Comparison of ENCODE assay signal across 15 cellular contexts in genomic region chr10:132457328-132458070, GRCh38.
DNase-seq lines count a peak whose midpoint lies in the region; ATAC-seq, FAIRE-seq and TF ChIP-seq lines count a peak whose summit lies in the region.
"Had no signal": no experiment of that assay in that cellular context is flagged by ENCODE, and none has a peak within 500 bp of the region (broad histone marks: within the 10 kb centered on the region; RNA-seq: fewer than 3 reads in every experiment).

No MANE protein-coding gene starts in this region.

- ATAC-seq in Right ventricle myocardium superior (ENCODE audit: poor library complexity) (no peak), HG02678 (IDR thresholded peaks at IDR 0.05; ENCODE audit: unreplicated experiment) (no peak)

- FAIRE-seq in frontal cortex (lab: Jason Lieb, UNC), result no peak
- FAIRE-seq: RCC 7860 had no signal

- H3K9me3 Mint-ChIP-seq in endodermal cell, result no peaks in the 10 kb centered on the region
- H3K9me3 Mint-ChIP-seq: activated B cell treated with CpG ODN at 0.5 μM for 24 hours, type B pancreatic cell had no signal

- 87 to 89% methylated on average over 13 to 24 of the region's 24 CpGs for WGBS in endodermal cell (ENCODE audit: insufficient coverage in 1 of 2, insufficient read length in 1 of 2), 2 experiments

- H3K27ac ChIP-seq in right atrium auricular region (no peak overlapping the region), endodermal cell (ENCODE audit: low read depth, low read length) (no peak overlapping the region)
- H3K27ac ChIP-seq: breast epithelium, C4-2B, skin epidermis had no signal

- no peak overlapping the region for H3K9ac ChIP-seq in endodermal cell (ENCODE audit: extremely low read depth, low read length, poor library complexity, severe bottlenecking)

- peak; percentile 34 for DNase-seq in Right ventricle myocardium superior
- no peak for DNase-seq in right atrium auricular region (ENCODE audit: low spot score)
- peak; percentile 39 for DNase-seq in NCI-H2171 (lab: John Stamatoyannopoulos, UW)
- DNase-seq in endodermal cell, result peak; percentile 59
- no peak for DNase-seq in frontal cortex (ENCODE audit: low spot score in 2 of 2)
- no peak for DNase-seq in activated CD4-positive, CD25-positive, alpha-beta regulatory T cell treated with anti-CD3 and anti-CD28 coated beads, Interleukin-2, amount 50 U/mL, for 72 hours
- no peak for DNase-seq in activated CD8-positive, alpha-beta memory T cell treated with anti-CD3 and anti-CD28 coated beads, Interleukin-2, amount 50 U/mL, for 4 hours
- DNase-seq: activated B cell treated with CpG ODN at 0.5 μM for 24 hours; activated effector memory CD4-positive, alpha-beta T cell treated with Interleukin-2 at 50 U/mL for 16 hours had no signal

- H3K4me3 ChIP-seq in right atrium auricular region, result no peak overlapping the region
- no peak overlapping the region for H3K4me3 ChIP-seq in endodermal cell (ENCODE audit: low read length)
- H3K4me3 ChIP-seq: breast epithelium, skin epidermis had no signal

- H3K27ac Mint-ChIP-seq in endodermal cell, result no peak overlapping the region
- H3K27ac Mint-ChIP-seq: activated B cell treated with CpG ODN at 0.5 μM for 24 hours, type B pancreatic cell had no signal

- H3K4me1 ChIP-seq in right atrium auricular region (peaks cover 0 to 29% of the 10 kb centered on the region in 2 donors), endodermal cell (ENCODE audit: control insufficient read depth, insufficient read depth, low read length) (no peaks in the 10 kb centered on the region)

- H3K36me3 ChIP-seq in right atrium auricular region (no peaks in the 10 kb centered on the region), endodermal cell (ENCODE audit: control insufficient read depth, insufficient read depth, low read length) (no peaks in the 10 kb centered on the region)
- H3K36me3 ChIP-seq: breast epithelium had no signal

- H3K36me3 Mint-ChIP-seq in endodermal cell (ENCODE audit: low read depth), result no peaks in the 10 kb centered on the region
- H3K36me3 Mint-ChIP-seq: type B pancreatic cell had no signal

- H3K9me3 ChIP-seq in right atrium auricular region, result no peaks in the 10 kb centered on the region
- no peaks in the 10 kb centered on the region for H3K9me3 ChIP-seq in endodermal cell (ENCODE audit: control insufficient read depth, low read length)
- H3K9me3 ChIP-seq: breast epithelium had no signal

- peaks cover 7% of the 10 kb centered on the region for H3K27me3 Mint-ChIP-seq in endodermal cell (ENCODE audit: insufficient read depth)
- H3K27me3 Mint-ChIP-seq: activated B cell treated with CpG ODN at 0.5 μM for 24 hours, type B pancreatic cell had no signal

- intact Hi-C loops in Right ventricle myocardium superior (cut with DNase I), result loop anchor here (1.0 to 5.0 kb wide), 2 partner anchors 120 to 181 kb away; no protein-coding TSS in a partner anchor

- no peak for TF ChIP-seq CTCF in right atrium auricular region (IDR thresholded peaks at IDR 0.05)
- TF ChIP-seq CTCF in endodermal cell (conservative IDR thresholded peaks at IDR 0.05), result peak; percentile 45

- H3K27me3 ChIP-seq in right atrium auricular region (no peaks in the 10 kb centered on the region), endodermal cell (ENCODE audit: control insufficient read depth, insufficient read depth, low read length, poor library complexity, severe bottlenecking) (peaks cover 3% of the 10 kb centered on the region)

- H3K4me3 Mint-ChIP-seq in endodermal cell, result no peak overlapping the region
- H3K4me3 Mint-ChIP-seq: activated B cell treated with CpG ODN at 0.5 μM for 24 hours, type B pancreatic cell had no signal

- H3K4me1 Mint-ChIP-seq in endodermal cell, result no peaks in the 10 kb centered on the region

Comparison
In these comparisons a context has a peak if more than half of its experiments do, and no peak if none do; other contexts are left out.
1. DNase-seq: peak in Right ventricle myocardium superior (single experiment), NCI-H2171 (single experiment) and endodermal cell (single experiment); none in right atrium auricular region (single experiment), frontal cortex (0 of 2), activated CD4-positive, CD25-positive, alpha-beta regulatory T cell treated with anti-CD3 and anti-CD28 coated beads, Interleukin-2, amount 50 U/mL, for 72 hours (single experiment) and activated CD8-positive, alpha-beta memory T cell treated with anti-CD3 and anti-CD28 coated beads, Interleukin-2, amount 50 U/mL, for 4 hours (single experiment).